ENCODE assay signal across 1 cellular context in genomic region chr1:58781541-58782307, GRCh38.
TF ChIP-seq lines count a peak whose summit lies in the region.

No MANE protein-coding gene starts in this region.

TF ChIP-seq in HepG2, 621 proteins besides CTCF, POLR2A, EP300 and RAD21 (continued from another document):
- TF ChIP-seq POLR2AphosphoS2 (IDR thresholded peaks at IDR 0.05; ENCODE audit: low read depth, low read length) (peak; percentile 39; the same call in 1 of the 2 replicates), CHCHD3 (CRISPR knock-in tag; IDR thresholded peaks at IDR 0.05) (no peak), HMG20A (CRISPR knock-in tag; IDR thresholded peaks at IDR 0.05; ENCODE audit: borderline replicate concordance) (no peak), KDM3A (CRISPR knock-in tag; IDR thresholded peaks at IDR 0.05; ENCODE audit: low read depth) (peak; percentile 26; the same call in 1 of the 2 replicates), NBN (conservative IDR thresholded peaks at IDR 0.05) (no peak), ZNF772 (CRISPR knock-in tag; IDR thresholded peaks at IDR 0.05) (no peak), SMAD9 (CRISPR knock-in tag; IDR thresholded peaks at IDR 0.05) (no peak), ZMAT3 (CRISPR knock-in tag; conservative IDR thresholded peaks at IDR 0.05) (0 out of 2 replicates have a peak, but pooled peaks have one; percentile 24), SSRP1 (CRISPR knock-in tag; IDR thresholded peaks at IDR 0.05) (no peak), ZNF878 (CRISPR knock-in tag; IDR thresholded peaks at IDR 0.05) (no peak), ZNF143 (CRISPR knock-in tag; IDR thresholded peaks at IDR 0.05) (peak; percentile 32; the same call in 1 of the 2 replicates), ZNF768 (CRISPR knock-in tag; IDR thresholded peaks at IDR 0.05) (no peak), LCORL (IDR thresholded peaks at IDR 0.05) (no peak), LCORL (CRISPR knock-in tag; IDR thresholded peaks at IDR 0.05) (no peak), TEAD3 (CRISPR knock-in tag; optimal IDR thresholded peaks at IDR 0.05; ENCODE audit: borderline replicate concordance) (no peak), KAT7 (CRISPR knock-in tag; IDR thresholded peaks at IDR 0.05; ENCODE audit: borderline replicate concordance) (no peak)
- TF ChIP-seq, protein P1, sequence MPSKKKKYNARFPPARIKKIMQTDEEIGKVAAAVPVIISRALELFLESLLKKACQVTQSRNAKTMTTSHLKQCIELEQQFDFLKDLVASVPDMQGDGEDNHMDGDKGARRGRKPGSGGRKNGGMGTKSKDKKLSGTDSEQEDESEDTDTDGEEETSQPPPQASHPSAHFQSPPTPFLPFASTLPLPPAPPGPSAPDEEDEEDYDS (CRISPR knock-in tag; IDR thresholded peaks at IDR 0.05), result no peak
